8 cellular contexts compared by ENCODE assay signal in genomic region chr1:201739054-201739453, GRCh38.
A peak's percentile ranks its signal among the peaks of the same experiment; 100 is the strongest.
DNase-seq lines count a peak whose midpoint lies in the region; ATAC-seq and TF ChIP-seq lines count a peak whose summit lies in the region.

No MANE protein-coding gene starts in this region.

- no peak for TF ChIP-seq CTCF in CD8-positive, alpha-beta T cell (IDR thresholded peaks at IDR 0.05)
- no peak for TF ChIP-seq CTCF in fibroblast of lung (conservative IDR thresholded peaks at IDR 0.05 in 1 of 2, IDR thresholded peaks at IDR 0.05 in 1 of 2; ENCODE audit: low read depth in 1 of 2, low read length in 2 of 2)
- no peak for TF ChIP-seq CTCF in ovary (IDR thresholded peaks at IDR 0.05)

- H3K36me3 ChIP-seq in CD8-positive, alpha-beta T cell (ENCODE audit: insufficient read depth, low read length): no peaks in the 10 kb centered on the region
- peaks cover 8% of the 10 kb centered on the region for H3K36me3 ChIP-seq in fibroblast of lung (ENCODE audit: control insufficient read depth, insufficient read depth, low read length)
- H3K36me3 ChIP-seq in ovary: no peaks in the 10 kb centered on the region

- H3K27ac Mint-ChIP-seq in CD8-positive, alpha-beta T cell: no peak overlapping the region

- H3K4me3 ChIP-seq in CD8-positive, alpha-beta T cell (ENCODE audit: low read depth, low read length): peak overlapping the region; percentile 71
- H3K4me3 ChIP-seq in fibroblast of lung (replicated peaks in 1 of 4; ENCODE audit: control extremely low read depth in 1 of 4, insufficient read depth in 1 of 4, low read depth in 3 of 4, low read length in 4 of 4): peak overlapping the region; percentile 40 to 65 (median 51)
- peak overlapping the region; percentile 72 for H3K4me3 ChIP-seq in ovary

- H3K4me1 ChIP-seq in CD8-positive, alpha-beta T cell (ENCODE audit: insufficient read depth, low read length): peaks cover 9% of the 10 kb centered on the region
- H3K4me1 ChIP-seq in fibroblast of lung (ENCODE audit: control insufficient read depth, extremely low read depth, insufficient read depth, low read length) (peaks cover 36% of the 10 kb centered on the region), ovary (ENCODE audit: insufficient read depth) (peaks cover 6% of the 10 kb centered on the region)

- H3K4me2 ChIP-seq in fibroblast of lung (ENCODE audit: extremely low read depth, insufficient read depth, low read length): peak overlapping the region; percentile 81

- H3K27me3 Mint-ChIP-seq in CD8-positive, alpha-beta T cell (ENCODE audit: low read depth): peaks cover 35% of the 10 kb centered on the region

- no peak for ATAC-seq in CD8-positive, alpha-beta T cell
- no peak for ATAC-seq in HG03432 (IDR thresholded peaks at IDR 0.05; ENCODE audit: unreplicated experiment)

- no peak for TF ChIP-seq EP300 in ovary (IDR thresholded peaks at IDR 0.05)

- peaks cover 87% of the 10 kb centered on the region for H3K79me2 ChIP-seq in fibroblast of lung (ENCODE audit: control insufficient read depth, insufficient read depth, low read length)

- H3K9me3 Mint-ChIP-seq in CD8-positive, alpha-beta T cell: no peaks in the 10 kb centered on the region

- H3K4me3 Mint-ChIP-seq in CD8-positive, alpha-beta T cell: peak overlapping the region; percentile 88

- no peaks in the 10 kb centered on the region for H3K9me3 ChIP-seq in CD8-positive, alpha-beta T cell (ENCODE audit: low read length)
- H3K9me3 ChIP-seq in fibroblast of lung (ENCODE audit: control insufficient read depth, insufficient read depth, low read depth, low read length) (no peaks in the 10 kb centered on the region), ovary (no peaks in the 10 kb centered on the region)

- CTCF ChIA-PET in CD8-positive, alpha-beta T cell (lab: Charles Lee): interaction anchor here (1.1 kb wide), 1 partner anchor 36 kb away, joined by 3 read pairs; no protein-coding TSS in a partner anchor

- TF ChIP-seq POLR2A in ovary (IDR thresholded peaks at IDR 0.05): no peak

- no peak for DNase-seq in CD8-positive, alpha-beta T cell
- DNase-seq in RPMI8226 (peak; percentile 28), fibroblast of lung (ENCODE audit: low read depth in 2 of 2) (no peak), ovary (no peak), glomerular visceral epithelial cell (ENCODE audit: extremely low spot score) (no peak), NK-92 (lab: John Stamatoyannopoulos, UW; ENCODE audit: unreplicated experiment) (no peak)
- DNase-seq in stimulated activated CD4-positive, alpha-beta T cell treated with anti-CD3 and anti-CD28 coated beads, Interleukin-4, amount 100 ng/mL, for 1 hour: no peak

- H3K9ac ChIP-seq in fibroblast of lung (ENCODE audit: insufficient read depth, low read length): no peak overlapping the region

- no peaks in the 10 kb centered on the region for H3K27me3 ChIP-seq in CD8-positive, alpha-beta T cell (ENCODE audit: insufficient read depth, low read length)
- H3K27me3 ChIP-seq in fibroblast of lung (ENCODE audit: control insufficient read depth, insufficient read depth, low read length) (no peaks in the 10 kb centered on the region), ovary (no peaks in the 10 kb centered on the region)

- H3K27ac ChIP-seq in CD8-positive, alpha-beta T cell (ENCODE audit: low read depth, low read length): no peak overlapping the region
- H3K27ac ChIP-seq in fibroblast of lung (ENCODE audit: insufficient read depth, low read length) (peak overlapping the region; percentile 28), ovary (no peak overlapping the region)

- peaks cover 7% of the 10 kb centered on the region for H4K20me1 ChIP-seq in fibroblast of lung (ENCODE audit: control insufficient read depth, extremely low read depth, insufficient read depth, low read length)

- no peak overlapping the region for H2AFZ ChIP-seq in fibroblast of lung (ENCODE audit: low read length)

- WGBS in ovary, 3 donors: 32 to 44% (median 41%) methylated on average over 11 of the region's 11 CpGs

- peaks cover 28% of the 10 kb centered on the region for H3K4me1 Mint-ChIP-seq in CD8-positive, alpha-beta T cell (ENCODE audit: low read depth)

- no peaks in the 10 kb centered on the region for H3K36me3 Mint-ChIP-seq in CD8-positive, alpha-beta T cell

- intact Hi-C loops in CD8-positive, alpha-beta T cell (cut with DNase I, micrococcal nuclease): no loop called here
- intact Hi-C loops in ovary (cut with DNase I): no loop called here

- POLR2A ChIA-PET in CD8-positive, alpha-beta T cell (lab: Charles Lee): no interaction called here
